ENCODE assay signal across 8 cellular contexts in genomic region chr7:30134523-30135270, GRCh38. TPM values are rescaled to one million over a fixed set of nuclear protein-coding genes. Genes with fewer than 3 reads are reported as not detected.
DNase-seq lines count a peak whose midpoint lies in the region; ATAC-seq and TF ChIP-seq lines count a peak whose summit lies in the region.

Gene MTURN, plus strand, starts transcription at chr7:30134986. Its CDS starts 151 bp downstream, at chr7:30135137.

- CTCF ChIA-PET in MCF 10A (lab: Yijun Ruan, JAX): interaction anchor here (0.6 to 1.7 kb wide), 4 partner anchors 30 to 256 kb away, joined by 3 to 4 read pairs (median 3); partner anchors contain the start of gene PLEKHA8

- no peaks in the 10 kb centered on the region for H3K9me3 Mint-ChIP-seq in MCF 10A (ENCODE audit: unreplicated experiment)

- H3K4me3 Mint-ChIP-seq in MCF 10A (ENCODE audit: unreplicated experiment): peak within 1 kb of the TSS; percentile 92

- H3K9ac ChIP-seq in iPS-18a (ENCODE audit: low read length): peak within 1 kb of the TSS; percentile 13

- peaks cover 6% of the 10 kb centered on the region for H3K36me3 Mint-ChIP-seq in MCF 10A (ENCODE audit: insufficient read depth, unreplicated experiment)

- TF ChIP-seq CTCF in VCaP (conservative IDR thresholded peaks at IDR 0.05): no peak
- no peak for TF ChIP-seq CTCF in MCF 10A (IDR thresholded peaks at IDR 0.05; ENCODE audit: unreplicated experiment)

- POLR2A ChIA-PET in MCF 10A (lab: Yijun Ruan, JAX): interaction anchor here (0.5 to 2.8 kb wide), 25 partner anchors 9 to 446 kb away, joined by 3 to 23 read pairs (median 4); partner anchors contain the start of genes FKBP14 and PLEKHA8

- H3K4me1 ChIP-seq in iPS-18a (ENCODE audit: control insufficient read depth, low read depth, low read length): peaks cover 6% of the 10 kb centered on the region

- H3K4me3 ChIP-seq in iPS-18a (ENCODE audit: low read length) (peak within 1 kb of the TSS; percentile 80), skeletal muscle cell (ENCODE audit: low read depth, low read length) (peak within 1 kb of the TSS; percentile 78)

- peak; percentile 66 for ATAC-seq in HG03060 (IDR thresholded peaks at IDR 0.05; ENCODE audit: low read depth, unreplicated experiment)

- peaks cover 38% of the 10 kb centered on the region for H3K27me3 ChIP-seq in iPS-18a (ENCODE audit: control insufficient read depth, insufficient read depth, low read length)

- no peaks in the 10 kb centered on the region for H3K36me3 ChIP-seq in iPS-18a (ENCODE audit: control insufficient read depth, low read depth, low read length)

- H3K27ac ChIP-seq in VCaP (peak within 1 kb of the TSS; percentile 84), iPS-18a (ENCODE audit: low read length) (no peak within 1 kb of the TSS)

- H3K27ac Mint-ChIP-seq in MCF 10A (ENCODE audit: low read depth, unreplicated experiment): peak within 1 kb of the TSS; percentile 27

- no peaks in the 10 kb centered on the region for H3K27me3 Mint-ChIP-seq in MCF 10A (ENCODE audit: insufficient read depth, unreplicated experiment)

- H3K9me3 ChIP-seq in iPS-18a (ENCODE audit: control insufficient read depth, low read depth, low read length): no peaks in the 10 kb centered on the region

- DNase-seq in NCI-H524 (lab: John Stamatoyannopoulos, UW) (peak; percentile 46 to 60), NCI-H524 treated with DMSO at 0.1 percent for 48 hours (lab: John Stamatoyannopoulos, UW) (no peak), NCI-H2107 treated with DMSO at 0.1 percent for 48 hours (lab: John Stamatoyannopoulos, UW; ENCODE audit: unreplicated experiment) (peak; percentile 79), MCF 10A (ENCODE audit: unreplicated experiment) (peak; percentile 75), skeletal muscle cell (ENCODE audit: low read depth) (peak; percentile 47)

- intact Hi-C loops in MCF 10A (cut with micrococcal nuclease): loop anchor here (2.0 kb wide), 2 partner anchors 28 to 38 kb away; no protein-coding TSS in a partner anchor

- no peaks in the 10 kb centered on the region for H3K4me1 Mint-ChIP-seq in MCF 10A (ENCODE audit: insufficient read depth, unreplicated experiment)

- BruUV-seq in MCF 10A (replicated peaks; lab: Mats Ljungman, UMichigan): no TSS peak

RNA-seq across cellular contexts. Expression of gene MTURN, which starts in this region (rescaled TPM):
- 7.5 and 10.5 TPM in 2 replicates for total RNA-seq in MCF 10A (2022)
